Comparison of ENCODE assay signal across 28 cellular contexts in genomic region chr21:15751561-15751960, GRCh38.
"Had no signal": no experiment of that assay in that cellular context is flagged by ENCODE, and none has a peak within 500 bp of the region (broad histone marks: within the 10 kb centered on the region; RNA-seq: fewer than 3 reads in every experiment).

No MANE protein-coding gene starts in this region.

- H3K9me3 ChIP-seq: left lung, lower lobe of right lung, neutrophil, right atrium auricular region, right lobe of liver, tibial nerve, upper lobe of left lung, vagina had no signal

- H3K27me3 ChIP-seq: left lung, neural progenitor cell, neutrophil, right atrium auricular region, right lobe of liver, tibial nerve, upper lobe of left lung, vagina had no signal

- ATAC-seq: left colon; natural killer cell; right lobe of liver; stimulated activated memory B cell treated with anti-CD40 and anti-IgM and Interleukin-4, amounts not matched to agents 10 μg/mL and 1 μg/mL and 100 μg/mL, for 72 hours; stimulated activated naive CD8-positive, alpha-beta T cell treated with anti-CD3 and anti-CD28 coated beads, Interleukin-15, amount 100 ng/mL, for 72 hours had no signal

- H3K4me2 ChIP-seq: neural progenitor cell, smooth muscle cell had no signal

- H3K9ac ChIP-seq: neural progenitor cell, parathyroid adenoma had no signal

- H3K36me3 ChIP-seq: left lung, lower lobe of right lung, neural progenitor cell, neutrophil, right atrium auricular region, right lobe of liver, tibial nerve, upper lobe of left lung, vagina had no signal

- H3K4me3 ChIP-seq: left lung, lower lobe of right lung, neural progenitor cell, right atrium auricular region, right lobe of liver, smooth muscle cell, tibial nerve, upper lobe of left lung, vagina had no signal

- H3K27ac ChIP-seq: left lung, lower lobe of right lung, neural progenitor cell, neutrophil, parathyroid adenoma, right atrium auricular region, right lobe of liver, tibial nerve, upper lobe of left lung, vagina had no signal

- DNase-seq: immature natural killer cell; kidney; left colon; left lung; lower lobe of right lung; mammary epithelial cell; mesenchymal stem cell; naive B cell; natural killer cell; nephron progenitor cell; occipital lobe; right lobe of liver; stimulated activated CD4-positive, alpha-beta T cell treated with anti-CD3 and anti-CD28 coated beads, Interleukin-1b, Interleukin-23, amount 100 ng/mL, for 48 hours; stimulated activated CD4-positive, alpha-beta T cell treated with anti-CD3 and anti-CD28 coated beads, Interleukin-2, amount 100 ng/mL, for 48 hours; stimulated activated CD4-positive, alpha-beta T cell treated with anti-CD3 and anti-CD28 coated beads, Interleukin-4, amount 100 ng/mL, for 4 hours; stimulated activated CD8-positive, alpha-beta memory T cell treated with anti-CD3 and anti-CD28 coated beads, Interleukin-4, amount 100 ng/mL, for 48 hours; stimulated activated naive CD4-positive, alpha-beta T cell treated with Interleukin-2 at 50 U/mL for 16 hours; stimulated activated naive CD8-positive, alpha-beta T cell treated with anti-CD3 and anti-CD28 coated beads, Interleukin-15, amount 100 ng/mL, for 72 hours; substantia nigra; upper lobe of left lung had no signal

- H3K4me1 ChIP-seq: parathyroid adenoma had no signal

- H2AFZ ChIP-seq: neural progenitor cell, parathyroid adenoma had no signal
